4 cellular contexts compared by ENCODE assay signal in the genomic region with DNA sequence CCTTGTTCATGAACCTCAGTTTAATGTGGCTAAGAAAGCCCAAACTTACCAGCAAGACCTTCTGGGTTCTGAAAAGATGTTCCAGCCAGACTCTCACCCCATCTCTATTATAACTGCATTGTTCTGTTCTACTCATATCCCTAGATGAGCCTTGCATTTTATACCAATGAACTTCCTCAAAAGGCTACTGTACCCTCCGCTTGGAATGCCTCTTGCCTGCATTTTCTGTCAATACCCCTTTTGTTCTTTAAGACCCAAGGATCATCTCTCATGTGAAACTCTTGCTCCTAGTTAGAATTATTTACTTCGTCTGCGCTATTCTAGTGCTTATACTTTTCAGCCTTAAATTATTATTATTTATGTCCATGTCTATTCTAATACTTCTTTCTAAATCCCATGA.
"Had no signal": no experiment of that assay in that cellular context is flagged by ENCODE, and none has a peak within 500 bp of the region (broad histone marks: within the 10 kb centered on the region; RNA-seq: fewer than 3 reads in every experiment).

No MANE protein-coding gene starts in this region.

- H3K27ac Mint-ChIP-seq: GM23338, H9 had no signal

- H3K9me3 Mint-ChIP-seq: GM23338, H9 had no signal

- H3K4me3 ChIP-seq: GM23338 had no signal

- H3K4me3 Mint-ChIP-seq: GM23338, H9 had no signal

- H2AFZ ChIP-seq: GM23338 had no signal

- ATAC-seq: GM23338 had no signal

- DNase-seq: H9, HCEC 1CT, IMR-90 had no signal

- H3K4me2 ChIP-seq: GM23338 had no signal
